ENCODE assay signal across 2 cellular contexts in genomic region chr19:19508217-19508616, GRCh38.
TF ChIP-seq lines count a peak whose summit lies in the region.

No MANE protein-coding gene starts in this region.

TF ChIP-seq in HCT116, 20 proteins besides CTCF, POLR2A, EP300 and RAD21:
- no peak for TF ChIP-seq EZH2 (IDR thresholded peaks at IDR 0.05)
- no peak for TF ChIP-seq ZBTB33 (IDR thresholded peaks at IDR 0.05; ENCODE audit: extremely low read depth, insufficient replicate concordance, low read length)
- no peak for TF ChIP-seq JUND (IDR thresholded peaks at IDR 0.05)
- TF ChIP-seq MAX (IDR thresholded peaks at IDR 0.05): no peak
- TF ChIP-seq CEBPB (IDR thresholded peaks at IDR 0.05; ENCODE audit: low read depth): no peak
- no peak for TF ChIP-seq EGR1 (IDR thresholded peaks at IDR 0.05; ENCODE audit: low read depth)
- TF ChIP-seq POLR2AphosphoS5 (IDR thresholded peaks at IDR 0.05; ENCODE audit: low read depth, low read length): no peak
- TF ChIP-seq TCF7L2 (IDR thresholded peaks at IDR 0.05; ENCODE audit: borderline replicate concordance, extremely low read depth, insufficient read depth, insufficient read length): no peak
- TF ChIP-seq ATF3 (IDR thresholded peaks at IDR 0.05): no peak
- no peak for TF ChIP-seq YY1 (IDR thresholded peaks at IDR 0.05; ENCODE audit: extremely low read depth, insufficient replicate concordance, low read depth, low read length)

TF ChIP-seq in H1, 55 proteins besides CTCF, POLR2A, EP300 and RAD21:
- TF ChIP-seq POLR2AphosphoS5 (IDR thresholded peaks at IDR 0.05; ENCODE audit: low read depth, low read length) (peak; percentile 43; the same call in 1 of the 2 replicates), RXRA (IDR thresholded peaks at IDR 0.05; ENCODE audit: insufficient read depth, low read depth, low read length) (no peak)
